8 cellular contexts compared by ENCODE assay signal in the genomic region with DNA sequence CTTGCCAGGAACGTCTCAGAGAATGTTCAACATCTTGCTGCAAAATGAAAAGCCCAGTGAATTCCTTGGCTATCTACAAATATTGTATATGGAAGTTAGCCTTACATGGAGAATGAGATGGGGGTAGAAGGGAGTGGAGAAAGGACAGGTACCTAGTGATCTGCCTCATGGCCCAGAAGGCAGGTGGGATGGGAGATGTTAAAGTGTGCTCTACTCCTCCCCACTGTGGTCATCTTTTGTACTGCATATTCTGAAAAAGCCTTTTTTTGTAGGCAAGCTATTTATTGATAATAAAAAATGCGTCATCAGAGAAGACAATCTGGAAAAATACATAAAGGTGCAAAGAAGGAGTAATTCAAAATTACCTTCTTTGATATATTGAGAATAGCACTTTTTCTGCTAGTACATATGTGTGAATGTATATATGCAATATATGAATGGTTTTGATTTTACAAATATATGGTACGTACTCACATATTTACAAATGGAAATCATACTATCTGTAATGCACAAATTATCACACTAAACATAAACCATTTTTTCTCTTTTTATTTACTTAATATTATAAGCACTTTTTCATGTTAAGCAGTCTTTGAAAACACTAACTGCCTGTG. TPM values are rescaled to one million over a fixed set of nuclear protein-coding genes. Genes with fewer than 3 reads are reported as not detected.
DNase-seq lines count a peak whose midpoint lies in the region; ATAC-seq and TF ChIP-seq lines count a peak whose summit lies in the region.

No MANE protein-coding gene starts in this region.

- TF ChIP-seq CTCF in C4-2B (conservative IDR thresholded peaks at IDR 0.05), result peak; percentile 76
- peak; percentile 70 for TF ChIP-seq CTCF in LNCAP (IDR thresholded peaks at IDR 0.05)

- H3K27ac ChIP-seq in C4-2B, result no peak overlapping the region

- peak; percentile 11 for DNase-seq in amniotic stem cell (lab: John Stamatoyannopoulos, UW)
- no peak for DNase-seq in left lobe of liver (ENCODE audit: low spot score)
- no peak for DNase-seq in GM19238 (ENCODE audit: insufficient read length, low spot score)

- ATAC-seq in GM18907 (IDR thresholded peaks at IDR 0.05; ENCODE audit: unreplicated experiment) (peak; percentile 64), left lobe of liver (peak; percentile 81), HG02571 (IDR thresholded peaks at IDR 0.05; ENCODE audit: unreplicated experiment) (no peak), HG03457 (IDR thresholded peaks at IDR 0.05; ENCODE audit: unreplicated experiment) (no peak)

RNA-seq across cellular contexts. Expression of gene SLC5A9, which starts 19.1 kb away (rescaled TPM):
- total RNA-seq in left lobe of liver, result 20.6 TPM

Comparison
In these comparisons a context has a peak if more than half of its experiments do, and no peak if none do; other contexts are left out.
1. ATAC-seq: peak in GM18907 (single experiment) and left lobe of liver (single experiment); none in HG02571 (single experiment) and HG03457 (single experiment).